Comparison of ENCODE assay signal across 16 cellular contexts in genomic region chr13:94556646-94557045, GRCh38. TPM values are rescaled to one million over a fixed set of nuclear protein-coding genes. Genes with fewer than 3 reads are reported as not detected.
DNase-seq lines count a peak whose midpoint lies in the region; ATAC-seq and TF ChIP-seq lines count a peak whose summit lies in the region.
"Had no signal": no experiment of that assay in that cellular context is flagged by ENCODE, and none has a peak within 500 bp of the region (broad histone marks: within the 10 kb centered on the region; RNA-seq: fewer than 3 reads in every experiment).

No MANE protein-coding gene starts in this region.

- intact Hi-C loops in mucosa of descending colon (cut with DNase I, micrococcal nuclease): no loop called here

- ATAC-seq in mucosa of descending colon (peak; percentile 36), GM21825 (IDR thresholded peaks at IDR 0.05; ENCODE audit: unreplicated experiment) (no peak)

- no peaks in the 10 kb centered on the region for H3K36me3 ChIP-seq in mucosa of descending colon (ENCODE audit: low read depth)

- H3K4me3 ChIP-seq in mucosa of descending colon: no peak overlapping the region

- peak; percentile 1 for DNase-seq in DMS53 (lab: John Stamatoyannopoulos, UW)
- no peak for DNase-seq in DMS53 treated with DMSO at 0.1 percent for 48 hours (lab: John Stamatoyannopoulos, UW; ENCODE audit: unreplicated experiment)
- peak; percentile 10 for DNase-seq in NCI-H1694 (lab: John Stamatoyannopoulos, UW)
- DNase-seq in amniotic epithelial cell (ENCODE audit: low read depth): peak; percentile 15
- DNase-seq in mucosa of descending colon: no peak
- no peak for DNase-seq in GM13976 (ENCODE audit: low spot score)
- no peak for DNase-seq in nucleus accumbens (lab: John Stamatoyannopoulos, UW)
- DNase-seq: AML-193, H7, HFFc6, MV-4-11, NCI-H1930, NCI-H446 treated with DMSO at 0.1 percent for 48 hours, OCI-M1, RPMI8226 had no signal

- in situ Hi-C loops in GM13976 (cut with MboI; ENCODE audit: low sequenced_read_pairs, unreplicated experiment): no loop called here

- no peaks in the 10 kb centered on the region for H3K4me1 ChIP-seq in mucosa of descending colon (ENCODE audit: low read depth)

- TF ChIP-seq CTCF in mucosa of descending colon (IDR thresholded peaks at IDR 0.05): no peak
- no peak for TF ChIP-seq CTCF in GM13976 (IDR thresholded peaks at IDR 0.05; ENCODE audit: borderline replicate concordance, control extremely low read depth, extremely low read depth, insufficient read depth, missing control alignments)

- no peaks in the 10 kb centered on the region for H3K9me3 ChIP-seq in mucosa of descending colon

RNA-seq across cellular contexts. Expression of gene TGDS, which starts 39.3 kb away (rescaled TPM):
- 1 to 10 TPM; 6.7 to 8.7 (median 7.2) TPM for total RNA-seq in mucosa of descending colon

RNA-seq across cellular contexts. Expression of gene GPR180, which starts 45.0 kb away (rescaled TPM):
- 1 to 10 TPM; 2.7 to 4.8 (median 3.8) TPM for total RNA-seq in mucosa of descending colon

Comparison
In these comparisons a context has a peak if more than half of its experiments do, and no peak if none do; other contexts are left out.
1. DNase-seq: peak in DMS53 (single experiment), NCI-H1694 (single experiment) and amniotic epithelial cell (single experiment); none in DMS53 treated with DMSO at 0.1 percent for 48 hours (single experiment), mucosa of descending colon (0 of 3), GM13976 (single experiment) and nucleus accumbens (0 of 56).